1 cellular context compared by ENCODE assay signal in the genomic region with DNA sequence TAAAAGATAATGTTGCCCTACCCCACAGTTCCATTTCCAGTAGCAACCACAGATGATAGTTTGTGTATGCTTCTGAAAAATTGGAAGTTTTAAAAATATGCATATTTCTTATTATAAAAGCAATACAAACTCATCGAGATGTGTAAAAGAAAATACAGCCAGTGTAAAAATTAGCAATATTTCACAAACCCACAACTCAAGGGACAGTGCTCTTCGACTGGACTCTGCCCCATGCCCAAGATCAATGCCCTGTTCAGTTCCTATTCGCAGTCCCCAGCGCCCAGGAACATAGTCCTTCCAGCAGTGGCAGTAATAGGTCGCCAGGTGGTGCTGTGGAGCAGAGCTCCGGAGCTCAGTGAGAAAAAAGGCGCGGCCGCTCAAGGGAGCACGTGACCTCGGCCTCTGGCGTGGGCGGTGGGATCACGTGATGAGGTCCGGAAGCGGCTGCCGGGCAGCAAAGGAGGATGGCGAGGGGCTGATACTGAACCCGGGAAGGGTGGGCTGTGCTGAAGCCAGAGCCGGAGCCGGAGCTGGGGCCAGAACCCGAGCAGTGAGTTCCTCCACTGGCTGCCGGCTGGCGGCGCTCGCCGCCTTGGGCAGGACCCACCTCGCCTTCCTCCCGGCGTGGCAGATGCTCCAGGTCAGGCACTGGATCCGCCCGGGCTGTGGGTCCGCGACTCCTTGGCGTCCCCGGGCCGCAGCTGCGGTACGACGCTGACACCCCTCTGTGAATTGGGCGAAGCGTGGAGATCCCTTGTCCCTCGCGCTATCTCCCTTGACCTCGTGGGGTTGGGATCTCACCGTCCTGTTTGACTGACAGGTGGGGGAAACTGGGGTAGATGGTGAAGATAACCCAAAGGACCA.
A peak's percentile ranks its signal among the peaks of the same experiment; 100 is the strongest.
TF ChIP-seq lines count a peak whose summit lies in the region.

A gene (plus strand): TSS at position 430 of the 864 bp plus-strand sequence. CDS start 11,190 bp downstream, outside the sequence.

TF ChIP-seq in HEK293, 187 proteins besides CTCF, POLR2A, EP300 and RAD21 (continued from another document and continues in another):
- TF ChIP-seq, protein P1, sequence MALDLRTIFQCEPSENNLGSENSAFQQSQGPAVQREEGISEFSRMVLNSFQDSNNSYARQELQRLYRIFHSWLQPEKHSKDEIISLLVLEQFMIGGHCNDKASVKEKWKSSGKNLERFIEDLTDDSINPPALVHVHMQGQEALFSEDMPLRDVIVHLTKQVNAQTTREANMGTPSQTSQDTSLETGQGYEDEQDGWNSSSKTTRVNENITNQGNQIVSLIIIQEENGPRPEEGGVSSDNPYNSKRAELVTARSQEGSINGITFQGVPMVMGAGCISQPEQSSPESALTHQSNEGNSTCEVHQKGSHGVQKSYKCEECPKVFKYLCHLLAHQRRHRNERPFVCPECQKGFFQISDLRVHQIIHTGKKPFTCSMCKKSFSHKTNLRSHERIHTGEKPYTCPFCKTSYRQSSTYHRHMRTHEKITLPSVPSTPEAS (tag by site-specific recombination; IDR thresholded peaks at IDR 0.05): peak; percentile 35; the same call in 1 of the 2 replicates
- TF ChIP-seq ZNF394 (tag by site-specific recombination; IDR thresholded peaks at IDR 0.05; ENCODE audit: borderline replicate concordance): peak; percentile 78
- TF ChIP-seq, protein P2, sequence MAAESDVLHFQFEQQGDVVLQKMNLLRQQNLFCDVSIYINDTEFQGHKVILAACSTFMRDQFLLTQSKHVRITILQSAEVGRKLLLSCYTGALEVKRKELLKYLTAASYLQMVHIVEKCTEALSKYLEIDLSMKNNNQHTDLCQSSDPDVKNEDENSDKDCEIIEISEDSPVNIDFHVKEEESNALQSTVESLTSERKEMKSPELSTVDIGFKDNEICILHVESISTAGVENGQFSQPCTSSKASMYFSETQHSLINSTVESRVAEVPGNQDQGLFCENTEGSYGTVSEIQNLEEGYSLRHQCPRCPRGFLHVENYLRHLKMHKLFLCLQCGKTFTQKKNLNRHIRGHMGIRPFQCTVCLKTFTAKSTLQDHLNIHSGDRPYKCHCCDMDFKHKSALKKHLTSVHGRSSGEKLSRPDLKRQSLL (tag by site-specific recombination; IDR thresholded peaks at IDR 0.05): 0 out of 2 replicates have a peak, but pooled peaks have one; percentile 27
- peak; percentile 59; the same call in 1 of the 2 replicates for TF ChIP-seq ZNF324 (tag by site-specific recombination; IDR thresholded peaks at IDR 0.05)
- TF ChIP-seq SP3 (tag by site-specific recombination; IDR thresholded peaks at IDR 0.05): peak; percentile 55
- TF ChIP-seq ZNF211 (tag by site-specific recombination; IDR thresholded peaks at IDR 0.05; ENCODE audit: low read depth): no peak
- no peak for TF ChIP-seq ZNF510 (tag by site-specific recombination; IDR thresholded peaks at IDR 0.05; ENCODE audit: insufficient replicate concordance)
- TF ChIP-seq, protein P3, sequence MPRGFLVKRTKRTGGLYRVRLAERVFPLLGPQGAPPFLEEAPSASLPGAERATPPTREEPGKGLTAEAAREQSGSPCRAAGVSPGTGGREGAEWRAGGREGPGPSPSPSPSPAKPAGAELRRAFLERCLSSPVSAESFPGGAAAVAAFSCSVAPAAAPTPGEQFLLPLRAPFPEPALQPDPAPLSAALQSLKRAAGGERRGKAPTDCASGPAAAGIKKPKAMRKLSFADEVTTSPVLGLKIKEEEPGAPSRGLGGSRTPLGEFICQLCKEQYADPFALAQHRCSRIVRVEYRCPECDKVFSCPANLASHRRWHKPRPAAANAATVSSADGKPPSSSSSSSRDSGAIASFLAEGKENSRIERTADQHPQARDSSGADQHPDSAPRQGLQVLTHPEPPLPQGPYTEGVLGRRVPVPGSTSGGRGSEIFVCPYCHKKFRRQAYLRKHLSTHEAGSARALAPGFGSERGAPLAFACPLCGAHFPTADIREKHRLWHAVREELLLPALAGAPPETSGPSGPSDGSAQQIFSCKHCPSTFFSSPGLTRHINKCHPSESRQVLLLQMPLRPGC (tag by site-specific recombination; IDR thresholded peaks at IDR 0.05): peak; percentile 26; the same call in 1 of the 2 replicates
- TF ChIP-seq ZNF169 (tag by site-specific recombination; IDR thresholded peaks at IDR 0.05): no peak
- no peak for TF ChIP-seq GLI2 (tag by site-specific recombination; IDR thresholded peaks at IDR 0.05; ENCODE audit: borderline replicate concordance, low read depth)
- TF ChIP-seq HOXC10 (CRISPR knock-in tag; IDR thresholded peaks at IDR 0.05): no peak
- TF ChIP-seq, protein P4, sequence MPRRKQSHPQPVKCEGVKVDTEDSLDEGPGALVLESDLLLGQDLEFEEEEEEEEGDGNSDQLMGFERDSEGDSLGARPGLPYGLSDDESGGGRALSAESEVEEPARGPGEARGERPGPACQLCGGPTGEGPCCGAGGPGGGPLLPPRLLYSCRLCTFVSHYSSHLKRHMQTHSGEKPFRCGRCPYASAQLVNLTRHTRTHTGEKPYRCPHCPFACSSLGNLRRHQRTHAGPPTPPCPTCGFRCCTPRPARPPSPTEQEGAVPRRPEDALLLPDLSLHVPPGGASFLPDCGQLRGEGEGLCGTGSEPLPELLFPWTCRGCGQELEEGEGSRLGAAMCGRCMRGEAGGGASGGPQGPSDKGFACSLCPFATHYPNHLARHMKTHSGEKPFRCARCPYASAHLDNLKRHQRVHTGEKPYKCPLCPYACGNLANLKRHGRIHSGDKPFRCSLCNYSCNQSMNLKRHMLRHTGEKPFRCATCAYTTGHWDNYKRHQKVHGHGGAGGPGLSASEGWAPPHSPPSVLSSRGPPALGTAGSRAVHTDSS (tag by site-specific recombination; IDR thresholded peaks at IDR 0.05): no peak
- TF ChIP-seq ZNF777 (tag by site-specific recombination; IDR thresholded peaks at IDR 0.05; ENCODE audit: borderline replicate concordance): no peak
- TF ChIP-seq, protein P5, sequence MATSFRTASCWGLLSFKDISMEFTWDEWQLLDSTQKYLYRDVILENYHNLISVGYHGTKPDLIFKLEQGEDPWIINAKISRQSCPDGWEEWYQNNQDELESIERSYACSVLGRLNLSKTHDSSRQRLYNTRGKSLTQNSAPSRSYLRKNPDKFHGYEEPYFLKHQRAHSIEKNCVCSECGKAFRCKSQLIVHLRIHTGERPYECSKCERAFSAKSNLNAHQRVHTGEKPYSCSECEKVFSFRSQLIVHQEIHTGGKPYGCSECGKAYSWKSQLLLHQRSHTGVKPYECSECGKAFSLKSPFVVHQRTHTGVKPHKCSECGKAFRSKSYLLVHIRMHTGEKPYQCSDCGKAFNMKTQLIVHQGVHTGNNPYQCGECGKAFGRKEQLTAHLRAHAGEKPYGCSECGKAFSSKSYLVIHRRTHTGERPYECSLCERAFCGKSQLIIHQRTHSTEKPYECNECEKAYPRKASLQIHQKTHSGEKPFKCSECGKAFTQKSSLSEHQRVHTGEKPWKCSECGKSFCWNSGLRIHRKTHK (tag by site-specific recombination; IDR thresholded peaks at IDR 0.05): no peak
- peak; percentile 73 for TF ChIP-seq SP7 (tag by site-specific recombination; IDR thresholded peaks at IDR 0.05)
- peak; percentile 81 for TF ChIP-seq ZFP69B (tag by site-specific recombination; IDR thresholded peaks at IDR 0.05)
- no peak for TF ChIP-seq ZSCAN16 (tag by site-specific recombination; IDR thresholded peaks at IDR 0.05)
- no peak for TF ChIP-seq ZNF529 (tag by site-specific recombination; IDR thresholded peaks at IDR 0.05; ENCODE audit: insufficient replicate concordance)
- no peak for TF ChIP-seq ZNF548 (tag by site-specific recombination; IDR thresholded peaks at IDR 0.05)
- TF ChIP-seq, protein P6, sequence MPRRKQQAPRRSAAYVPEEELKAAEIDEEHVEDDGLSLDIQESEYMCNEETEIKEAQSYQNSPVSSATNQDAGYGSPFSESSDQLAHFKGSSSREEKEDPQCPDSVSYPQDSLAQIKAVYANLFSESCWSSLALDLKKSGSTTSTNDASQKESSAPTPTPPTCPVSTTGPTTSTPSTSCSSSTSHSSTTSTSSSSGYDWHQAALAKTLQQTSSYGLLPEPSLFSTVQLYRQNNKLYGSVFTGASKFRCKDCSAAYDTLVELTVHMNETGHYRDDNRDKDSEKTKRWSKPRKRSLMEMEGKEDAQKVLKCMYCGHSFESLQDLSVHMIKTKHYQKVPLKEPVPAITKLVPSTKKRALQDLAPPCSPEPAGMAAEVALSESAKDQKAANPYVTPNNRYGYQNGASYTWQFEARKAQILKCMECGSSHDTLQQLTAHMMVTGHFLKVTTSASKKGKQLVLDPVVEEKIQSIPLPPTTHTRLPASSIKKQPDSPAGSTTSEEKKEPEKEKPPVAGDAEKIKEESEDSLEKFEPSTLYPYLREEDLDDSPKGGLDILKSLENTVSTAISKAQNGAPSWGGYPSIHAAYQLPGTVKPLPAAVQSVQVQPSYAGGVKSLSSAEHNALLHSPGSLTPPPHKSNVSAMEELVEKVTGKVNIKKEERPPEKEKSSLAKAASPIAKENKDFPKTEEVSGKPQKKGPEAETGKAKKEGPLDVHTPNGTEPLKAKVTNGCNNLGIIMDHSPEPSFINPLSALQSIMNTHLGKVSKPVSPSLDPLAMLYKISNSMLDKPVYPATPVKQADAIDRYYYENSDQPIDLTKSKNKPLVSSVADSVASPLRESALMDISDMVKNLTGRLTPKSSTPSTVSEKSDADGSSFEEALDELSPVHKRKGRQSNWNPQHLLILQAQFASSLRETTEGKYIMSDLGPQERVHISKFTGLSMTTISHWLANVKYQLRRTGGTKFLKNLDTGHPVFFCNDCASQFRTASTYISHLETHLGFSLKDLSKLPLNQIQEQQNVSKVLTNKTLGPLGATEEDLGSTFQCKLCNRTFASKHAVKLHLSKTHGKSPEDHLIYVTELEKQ (tag by site-specific recombination; IDR thresholded peaks at IDR 0.05; ENCODE audit: borderline replicate concordance): no peak
- TF ChIP-seq REPIN1 (tag by site-specific recombination; IDR thresholded peaks at IDR 0.05; ENCODE audit: low read depth): no peak
- TF ChIP-seq RBAK (tag by site-specific recombination; IDR thresholded peaks at IDR 0.05): no peak
- no peak; the same call in 1 of the 2 replicates for TF ChIP-seq YY2 (tag by site-specific recombination; IDR thresholded peaks at IDR 0.05)
- no peak for TF ChIP-seq ZNF221 (tag by site-specific recombination; IDR thresholded peaks at IDR 0.05; ENCODE audit: borderline replicate concordance)
- TF ChIP-seq BCL11B (tag by site-specific recombination; IDR thresholded peaks at IDR 0.05; ENCODE audit: low read depth): no peak; the same call in 1 of the 2 replicates
- TF ChIP-seq, protein P7, sequence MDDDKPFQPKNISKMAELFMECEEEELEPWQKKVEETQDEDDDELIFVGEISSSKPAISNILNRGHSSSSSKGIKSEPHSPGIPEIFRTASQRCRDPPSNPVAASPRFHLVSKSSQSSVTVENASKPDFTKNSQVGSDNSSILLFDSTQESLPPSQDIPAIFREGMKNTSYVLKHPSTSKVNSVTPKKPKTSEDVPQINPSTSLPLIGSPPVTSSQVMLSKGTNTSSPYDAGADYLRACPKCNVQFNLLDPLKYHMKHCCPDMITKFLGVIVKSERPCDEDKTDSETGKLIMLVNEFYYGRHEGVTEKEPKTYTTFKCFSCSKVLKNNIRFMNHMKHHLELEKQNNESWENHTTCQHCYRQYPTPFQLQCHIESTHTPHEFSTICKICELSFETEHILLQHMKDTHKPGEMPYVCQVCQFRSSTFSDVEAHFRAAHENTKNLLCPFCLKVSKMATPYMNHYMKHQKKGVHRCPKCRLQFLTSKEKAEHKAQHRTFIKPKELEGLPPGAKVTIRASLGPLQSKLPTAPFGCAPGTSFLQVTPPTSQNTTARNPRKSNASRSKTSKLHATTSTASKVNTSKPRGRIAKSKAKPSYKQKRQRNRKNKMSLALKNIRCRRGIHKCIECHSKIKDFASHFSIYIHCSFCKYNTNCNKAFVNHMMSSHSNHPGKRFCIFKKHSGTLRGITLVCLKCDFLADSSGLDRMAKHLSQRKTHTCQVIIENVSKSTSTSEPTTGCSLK (tag by site-specific recombination; IDR thresholded peaks at IDR 0.05): no peak
- TF ChIP-seq ZNF140 (tag by site-specific recombination; IDR thresholded peaks at IDR 0.05): no peak
- TF ChIP-seq ZNF214 (tag by site-specific recombination; IDR thresholded peaks at IDR 0.05; ENCODE audit: borderline replicate concordance): no peak
- no peak for TF ChIP-seq ZNF664 (tag by site-specific recombination; IDR thresholded peaks at IDR 0.05)
- no peak for TF ChIP-seq ZNF571 (tag by site-specific recombination; IDR thresholded peaks at IDR 0.05)
- peak; percentile 57; the same call in 1 of the 2 replicates for TF ChIP-seq YY1 (tag by site-specific recombination; IDR thresholded peaks at IDR 0.05)
- no peak for TF ChIP-seq ZNF354C (tag by site-specific recombination; IDR thresholded peaks at IDR 0.05; ENCODE audit: borderline replicate concordance, low read depth)
- TF ChIP-seq ZBTB17 (tag by site-specific recombination; IDR thresholded peaks at IDR 0.05): peak; percentile 79
- no peak for TF ChIP-seq SALL2 (tag by site-specific recombination; IDR thresholded peaks at IDR 0.05; ENCODE audit: borderline replicate concordance)
- no peak for TF ChIP-seq ZNF830 (tag by site-specific recombination; IDR thresholded peaks at IDR 0.05; ENCODE audit: low read depth)
- no peak for TF ChIP-seq ZBTB1 (tag by site-specific recombination; IDR thresholded peaks at IDR 0.05)
- TF ChIP-seq MEIS1 (CRISPR knock-in tag; IDR thresholded peaks at IDR 0.05; ENCODE audit: borderline replicate concordance): no peak
- TF ChIP-seq, protein P8, sequence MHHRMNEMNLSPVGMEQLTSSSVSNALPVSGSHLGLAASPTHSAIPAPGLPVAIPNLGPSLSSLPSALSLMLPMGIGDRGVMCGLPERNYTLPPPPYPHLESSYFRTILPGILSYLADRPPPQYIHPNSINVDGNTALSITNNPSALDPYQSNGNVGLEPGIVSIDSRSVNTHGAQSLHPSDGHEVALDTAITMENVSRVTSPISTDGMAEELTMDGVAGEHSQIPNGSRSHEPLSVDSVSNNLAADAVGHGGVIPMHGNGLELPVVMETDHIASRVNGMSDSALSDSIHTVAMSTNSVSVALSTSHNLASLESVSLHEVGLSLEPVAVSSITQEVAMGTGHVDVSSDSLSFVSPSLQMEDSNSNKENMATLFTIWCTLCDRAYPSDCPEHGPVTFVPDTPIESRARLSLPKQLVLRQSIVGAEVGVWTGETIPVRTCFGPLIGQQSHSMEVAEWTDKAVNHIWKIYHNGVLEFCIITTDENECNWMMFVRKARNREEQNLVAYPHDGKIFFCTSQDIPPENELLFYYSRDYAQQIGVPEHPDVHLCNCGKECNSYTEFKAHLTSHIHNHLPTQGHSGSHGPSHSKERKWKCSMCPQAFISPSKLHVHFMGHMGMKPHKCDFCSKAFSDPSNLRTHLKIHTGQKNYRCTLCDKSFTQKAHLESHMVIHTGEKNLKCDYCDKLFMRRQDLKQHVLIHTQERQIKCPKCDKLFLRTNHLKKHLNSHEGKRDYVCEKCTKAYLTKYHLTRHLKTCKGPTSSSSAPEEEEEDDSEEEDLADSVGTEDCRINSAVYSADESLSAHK (tag by site-specific recombination; IDR thresholded peaks at IDR 0.05): no peak
- TF ChIP-seq ZNF16 (tag by site-specific recombination; IDR thresholded peaks at IDR 0.05; ENCODE audit: low read depth): no peak
- TF ChIP-seq GLIS1 (tag by site-specific recombination; IDR thresholded peaks at IDR 0.05): peak; percentile 24; the same call in 1 of the 2 replicates
- no peak for TF ChIP-seq ZNF658 (tag by site-specific recombination; IDR thresholded peaks at IDR 0.05)
- TF ChIP-seq ZNF501 (tag by site-specific recombination; IDR thresholded peaks at IDR 0.05): peak; percentile 86
- TF ChIP-seq ZNF768 (tag by site-specific recombination; IDR thresholded peaks at IDR 0.05): no peak
- TF ChIP-seq ZNF600 (tag by site-specific recombination; IDR thresholded peaks at IDR 0.05): peak; percentile 86; the same call in 1 of the 2 replicates
- no peak for TF ChIP-seq HOXA7 (CRISPR knock-in tag; IDR thresholded peaks at IDR 0.05; ENCODE audit: borderline replicate concordance)
- no peak for TF ChIP-seq ZNF184 (tag by site-specific recombination; IDR thresholded peaks at IDR 0.05)
- TF ChIP-seq ZNF549 (tag by site-specific recombination; IDR thresholded peaks at IDR 0.05): no peak
- TF ChIP-seq ZFP41 (tag by site-specific recombination; IDR thresholded peaks at IDR 0.05; ENCODE audit: borderline replicate concordance): no peak
- TF ChIP-seq ZNF624 (tag by site-specific recombination; IDR thresholded peaks at IDR 0.05): no peak
